25 cellular contexts compared by ENCODE assay signal in the genomic region with DNA sequence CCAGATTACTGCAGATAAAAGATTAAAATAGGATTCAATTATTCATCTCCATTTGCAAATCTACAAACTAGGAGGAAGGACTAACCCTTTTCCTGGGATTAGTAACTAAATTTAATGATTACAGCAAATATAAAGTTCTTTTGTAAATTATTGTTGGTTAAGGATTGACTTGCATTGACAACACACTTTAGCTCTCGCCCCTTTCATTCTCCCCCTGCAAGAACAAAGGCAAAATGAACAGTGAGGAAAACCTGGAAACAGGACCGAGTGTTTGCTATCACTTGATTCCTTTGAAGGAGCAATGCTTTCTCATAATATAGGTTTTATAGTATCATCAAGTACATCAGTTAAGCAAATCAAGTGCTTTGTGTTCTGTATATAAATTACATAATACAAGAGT.
"Had no signal": no experiment of that assay in that cellular context is flagged by ENCODE, and none has a peak within 500 bp of the region (broad histone marks: within the 10 kb centered on the region; RNA-seq: fewer than 3 reads in every experiment).

No MANE protein-coding gene starts in this region.

- H3K27ac ChIP-seq: adrenal gland had no signal

- ATAC-seq: activated T-helper 17 cell treated with anti-CD3 and anti-CD28 coated beads, Interleukin-2, amount 50 U/mL, for 72 hours; T-helper 17 cell had no signal

- H3K27me3 ChIP-seq: adrenal gland had no signal

- H3K4me3 ChIP-seq: adrenal gland had no signal

- H3K9me3 ChIP-seq: adrenal gland had no signal

- H3K36me3 ChIP-seq: adrenal gland had no signal

- H3K4me1 ChIP-seq: adrenal gland had no signal

- DNase-seq: activated CD4-positive, alpha-beta memory T cell treated with anti-CD3 and anti-CD28 coated beads, Interleukin-2, amount 10 ng/mL, durations not matched to agents 7 days and 5 days; activated CD4-positive, alpha-beta T cell treated with anti-CD3 and anti-CD28 coated beads, Interleukin-2, amount 10 ng/mL, durations not matched to agents 7 days and 5 days; activated CD4-positive, CD25-positive, alpha-beta regulatory T cell; activated gamma-delta T cell treated with Interleukin-2 at 50 U/mL for 16 hours; activated naive CD4-positive, alpha-beta T cell treated with anti-CD3 and anti-CD28 coated beads, Interleukin-2, amount 50 U/mL, for 16 hours; activated naive CD8-positive, alpha-beta T cell treated with anti-CD3 and anti-CD28 coated beads, Interleukin-2, amount 10 ng/mL, durations not matched to agents 7 days and 5 days; activated T-cell treated with anti-CD3 and anti-CD28 coated beads for 4 hours; activated T-cell treated with anti-CD3 and anti-CD28 coated beads, Interleukin-2, amount 50 U/mL, for 48 hours; adrenal gland; anterior cingulate cortex; cerebellar nuclear complex; Kasumi-1; NCI-H1048; NCI-H146; NCI-H187 treated with DMSO at 0.1 percent for 48 hours; NCI-H2081 treated with DMSO at 0.1 percent for 48 hours; NCI-H2171; NCI-H2227 treated with DMSO at 0.1 percent for 48 hours; NCI-H446 treated with DMSO at 0.1 percent for 48 hours; NCI-H524 treated with DMSO at 0.1 percent for 48 hours; NCI-H82; SIG-M5; T-helper 17 cell; T-helper 9 cell had no signal
